ENCODE assay signal across 9 cellular contexts in genomic region chr12:51421266-51421884, GRCh38. TPM values are rescaled to one million over a fixed set of nuclear protein-coding genes. Genes with fewer than 3 reads are reported as not detected.
DNase-seq lines count a peak whose midpoint lies in the region; ATAC-seq and TF ChIP-seq lines count a peak whose summit lies in the region.
"Had no signal": no experiment of that assay in that cellular context is flagged by ENCODE, and none has a peak within 500 bp of the region (broad histone marks: within the 10 kb centered on the region; RNA-seq: fewer than 3 reads in every experiment).

No MANE protein-coding gene starts in this region.

- no peak overlapping the region for H2AFZ ChIP-seq in neural progenitor cell (replicated peaks)

- H3K9me3 ChIP-seq in neural progenitor cell (ENCODE audit: low read depth), result no peaks in the 10 kb centered on the region

- CTCF ChIA-PET in HEK293T (lab: Yijun Ruan, JAX), result interaction anchor here (0.6 to 2.7 kb wide), 13 partner anchors 10 to 1239 kb away, joined by 3 to 13 read pairs (median 3); no protein-coding TSS in a partner anchor
- CTCF ChIA-PET in activated CD8-positive, alpha-beta memory T cell treated with anti-CD3 and anti-CD28 coated beads, Interleukin-2, amount 10 ng/mL, durations not matched to agents 7 days and 5 days (lab: Charles Lee), result interaction anchor here (0.7 to 8.3 kb wide), 43 partner anchors 9 to 465 kb away, joined by 3 to 136 read pairs (median 4); a partner anchor contains a TSS

- H3K4me3 ChIP-seq in neural progenitor cell, result no peak overlapping the region

- H3K4me3 Mint-ChIP-seq in activated CD8-positive, alpha-beta memory T cell treated with anti-CD3 and anti-CD28 coated beads, Interleukin-2, amount 10 ng/mL, durations not matched to agents 7 days and 5 days, result no peak overlapping the region
- peak overlapping the region; percentile 25 for H3K4me3 Mint-ChIP-seq in neural progenitor cell
- H3K4me3 Mint-ChIP-seq: T-helper 1 cell treated with Interleukin-12 subunit alpha and Interleukin-12 subunit beta and Interleukin-4 antibody, amounts not matched to agents 30 μg/mL and 1 μg/mL, for 36 hours had no signal

- POLR2A ChIA-PET in HEK293T (lab: Yijun Ruan, JAX), result no interaction called here

- H3K27ac ChIP-seq in neural progenitor cell, result no peak overlapping the region

- no peaks in the 10 kb centered on the region for H3K9me3 Mint-ChIP-seq in activated CD8-positive, alpha-beta memory T cell treated with anti-CD3 and anti-CD28 coated beads, Interleukin-2, amount 10 ng/mL, durations not matched to agents 7 days and 5 days (ENCODE audit: low read depth)
- H3K9me3 Mint-ChIP-seq in neural progenitor cell, result no peaks in the 10 kb centered on the region
- H3K9me3 Mint-ChIP-seq: T-helper 1 cell treated with Interleukin-12 subunit alpha and Interleukin-12 subunit beta and Interleukin-4 antibody, amounts not matched to agents 30 μg/mL and 1 μg/mL, for 36 hours had no signal

- no peaks in the 10 kb centered on the region for H4K20me1 ChIP-seq in neural progenitor cell (ENCODE audit: low read depth)

- no peak overlapping the region for H3K4me2 ChIP-seq in neural progenitor cell

- no peaks in the 10 kb centered on the region for H3K36me3 ChIP-seq in neural progenitor cell

- H3K27me3 ChIP-seq in neural progenitor cell, result no peaks in the 10 kb centered on the region

- DNase-seq in CMK (ENCODE audit: low read depth), result peak; percentile 41
- DNase-seq in HEK293T (ENCODE audit: extremely low spot score), result peak; percentile 72
- peak; percentile 55 to 88 for DNase-seq in NCI-H526 (lab: John Stamatoyannopoulos, UW)
- DNase-seq in activated CD8-positive, alpha-beta memory T cell treated with anti-CD3 and anti-CD28 coated beads, Interleukin-2, amount 10 ng/mL, durations not matched to agents 7 days and 5 days, result peak; percentile 64
- peak; percentile 51 for DNase-seq in fibroblast of gingiva (ENCODE audit: low read depth)
- peak; percentile 82 for DNase-seq in neural progenitor cell (ENCODE audit: low spot score)
- DNase-seq in T1000 (lab: John Stamatoyannopoulos, UW), result no peak

- peak; percentile 77 for TF ChIP-seq CTCF in neural progenitor cell (IDR thresholded peaks at IDR 0.05)

- peaks cover 31% of the 10 kb centered on the region for H3F3A ChIP-seq in neural progenitor cell (ENCODE audit: low read depth)

- H3K9ac ChIP-seq in neural progenitor cell, result no peak overlapping the region

- no peak for ATAC-seq in activated CD8-positive, alpha-beta memory T cell treated with anti-CD3 and anti-CD28 coated beads, Interleukin-2, amount 10 ng/mL, durations not matched to agents 7 days and 5 days
- ATAC-seq in HG03139 (IDR thresholded peaks at IDR 0.05; ENCODE audit: unreplicated experiment), result no peak

- H3K79me2 ChIP-seq in neural progenitor cell (ENCODE audit: low read depth), result peaks cover 9% of the 10 kb centered on the region

- no peaks in the 10 kb centered on the region for H3K36me3 Mint-ChIP-seq in activated CD8-positive, alpha-beta memory T cell treated with anti-CD3 and anti-CD28 coated beads, Interleukin-2, amount 10 ng/mL, durations not matched to agents 7 days and 5 days
- no peaks in the 10 kb centered on the region for H3K36me3 Mint-ChIP-seq in neural progenitor cell

- peaks cover 22% of the 10 kb centered on the region for H3K4me1 ChIP-seq in neural progenitor cell

- H3K4me1 Mint-ChIP-seq in activated CD8-positive, alpha-beta memory T cell treated with anti-CD3 and anti-CD28 coated beads, Interleukin-2, amount 10 ng/mL, durations not matched to agents 7 days and 5 days, result peaks cover 14% of the 10 kb centered on the region
- H3K4me1 Mint-ChIP-seq in neural progenitor cell, result peaks cover 54% of the 10 kb centered on the region

- H3K27me3 Mint-ChIP-seq in activated CD8-positive, alpha-beta memory T cell treated with anti-CD3 and anti-CD28 coated beads, Interleukin-2, amount 10 ng/mL, durations not matched to agents 7 days and 5 days, result peaks cover 6% of the 10 kb centered on the region
- H3K27me3 Mint-ChIP-seq in neural progenitor cell (ENCODE audit: insufficient read depth, low read depth), result peaks cover 14% of the 10 kb centered on the region

- no peak overlapping the region for H3K27ac Mint-ChIP-seq in activated CD8-positive, alpha-beta memory T cell treated with anti-CD3 and anti-CD28 coated beads, Interleukin-2, amount 10 ng/mL, durations not matched to agents 7 days and 5 days
- peak overlapping the region; percentile 34 for H3K27ac Mint-ChIP-seq in neural progenitor cell
- H3K27ac Mint-ChIP-seq: T-helper 1 cell treated with Interleukin-12 subunit alpha and Interleukin-12 subunit beta and Interleukin-4 antibody, amounts not matched to agents 30 μg/mL and 1 μg/mL, for 36 hours had no signal

TF ChIP-seq in HEK293T, 16 proteins besides CTCF, POLR2A, EP300 and RAD21:
- TF ChIP-seq ELF4 (IDR thresholded peaks at IDR 0.05), result no peak
- no peak for TF ChIP-seq SP1 (IDR thresholded peaks at IDR 0.05)
- no peak for TF ChIP-seq BHLHE40 (IDR thresholded peaks at IDR 0.05; ENCODE audit: borderline replicate concordance)
- no peak for TF ChIP-seq PKNOX1 (IDR thresholded peaks at IDR 0.05)
- TF ChIP-seq ZNF384 (IDR thresholded peaks at IDR 0.05), result no peak
- no peak for TF ChIP-seq FOXA1 (IDR thresholded peaks at IDR 0.05)
- TF ChIP-seq HDGF (IDR thresholded peaks at IDR 0.05; ENCODE audit: borderline replicate concordance), result no peak
- no peak for TF ChIP-seq ARNT (IDR thresholded peaks at IDR 0.05)

RNA-seq across cellular contexts. Expression of gene SLC4A8, which starts 3.3 kb away (rescaled TPM):
- total RNA-seq in activated CD8-positive, alpha-beta memory T cell treated with anti-CD3 and anti-CD28 coated beads, Interleukin-2, amount 10 ng/mL, durations not matched to agents 7 days and 5 days, result 1 to 10 TPM; 9.1 to 9.2 TPM
- total RNA-seq in neural progenitor cell (ENCODE audit: low replicate concordance), result 10.1 and 132 TPM in 2 replicates

RNA-seq across cellular contexts. Expression of gene GALNT6, which starts 30.2 kb away (rescaled TPM):
- total RNA-seq in activated CD8-positive, alpha-beta memory T cell treated with anti-CD3 and anti-CD28 coated beads, Interleukin-2, amount 10 ng/mL, durations not matched to agents 7 days and 5 days, result 10 to 100 TPM; 43.9 to 47.9 TPM
- total RNA-seq in neural progenitor cell (ENCODE audit: low replicate concordance), result 1.5 TPM in 1 of 2 replicates, not detected in the other

Comparison
In these comparisons a context has a peak if more than half of its experiments do, and no peak if none do; other contexts are left out.
1. RNA of gene GALNT6, which starts 30.2 kb away (total RNA-seq): 43.9 to 47.9 TPM in activated CD8-positive, alpha-beta memory T cell treated with anti-CD3 and anti-CD28 coated beads, Interleukin-2, amount 10 ng/mL, durations not matched to agents 7 days and 5 days; 1.5 TPM in neural progenitor cell; every median in the first group is over 10 times any median in the second.